24 cellular contexts compared by ENCODE assay signal in the genomic region with DNA sequence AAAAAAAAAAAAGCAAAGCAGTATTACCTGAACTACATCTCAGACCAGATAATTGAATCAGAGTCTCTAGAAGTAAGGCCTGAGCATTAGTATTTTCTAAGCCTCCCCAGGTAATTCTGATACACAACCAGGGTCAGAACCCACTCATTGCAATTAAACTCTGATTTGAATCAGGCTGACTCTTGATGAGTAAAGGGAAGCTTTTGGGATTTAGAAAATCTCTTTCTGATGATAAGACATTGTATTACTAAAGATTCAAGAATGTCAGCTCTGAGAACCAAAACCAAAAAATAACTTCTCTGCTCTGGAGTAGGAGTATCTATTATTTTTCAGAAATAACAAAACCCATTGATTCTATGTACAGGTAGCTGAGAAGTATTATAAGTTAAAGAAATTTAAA.
DNase-seq lines count a peak whose midpoint lies in the region; ATAC-seq and TF ChIP-seq lines count a peak whose summit lies in the region.
"Had no signal": no experiment of that assay in that cellular context is flagged by ENCODE, and none has a peak within 500 bp of the region (broad histone marks: within the 10 kb centered on the region; RNA-seq: fewer than 3 reads in every experiment).

No MANE protein-coding gene starts in this region.

- H3K27me3 Mint-ChIP-seq in HFFc6 (ENCODE audit: insufficient read depth), result peaks cover 4% of the 10 kb centered on the region; the same call in 1 of the 2 replicates
- H3K27me3 Mint-ChIP-seq: progenitor cell of endocrine pancreas had no signal

- DNase-seq in HFFc6 (peak; percentile 65), fibroblast of peridontal ligament (ENCODE audit: extremely low read depth) (peak; percentile 76)
- DNase-seq in activated effector memory CD4-positive, alpha-beta T cell treated with anti-CD3 and anti-CD28 coated beads, Interleukin-2, amount 50 U/mL, for 16 hours, result no peak
- no peak for DNase-seq in activated naive CD4-positive, alpha-beta T cell treated with anti-CD3 and anti-CD28 coated beads, Interleukin-2, amount 50 U/mL, for 16 hours
- DNase-seq in stimulated activated naive CD4-positive, alpha-beta T cell (lab: John Stamatoyannopoulos, UW), result no peak
- DNase-seq: activated CD4-positive, alpha-beta memory T cell treated with anti-CD3 and anti-CD28 coated beads for 36 hours; activated naive CD8-positive, alpha-beta T cell treated with anti-CD3 and anti-CD28 coated beads, Interleukin-2, amount 50 U/mL, for 24 hours; DMS153; GDM1; heart right ventricle; left colon; mesenchymal stem cell; NCI-H2081; NCI-H774; SHP77; sigmoid colon; stomach; SW 1271 had no signal

- no peak for TF ChIP-seq CTCF in HFFc6 (IDR thresholded peaks at IDR 0.05)

- H3K4me3 Mint-ChIP-seq in HFFc6, result peak overlapping the region; percentile 32; the same call in 1 of the 2 replicates
- H3K4me3 Mint-ChIP-seq: activated CD4-positive, alpha-beta memory T cell treated with anti-CD3 and anti-CD28 coated beads for 36 hours; activated naive CD8-positive, alpha-beta T cell treated with anti-CD3 and anti-CD28 coated beads, Interleukin-2, amount 50 U/mL, for 24 hours; B cell; dendritic cell treated with granulocyte-macrophage colony-stimulating factor and Interleukin-4, amounts not matched to agents 40 ng/mL and 50 ng/mL, for 4 days; IgD-negative memory B cell had no signal

- H3K9me3 Mint-ChIP-seq in HFFc6, result peaks cover 5% of the 10 kb centered on the region; the same call in 1 of the 2 replicates
- H3K9me3 Mint-ChIP-seq: activated CD4-positive, alpha-beta memory T cell treated with anti-CD3 and anti-CD28 coated beads for 36 hours; activated naive CD8-positive, alpha-beta T cell treated with anti-CD3 and anti-CD28 coated beads, Interleukin-2, amount 50 U/mL, for 24 hours; IgD-negative memory B cell had no signal

- peaks cover 68% of the 10 kb centered on the region for H3K4me1 Mint-ChIP-seq in HFFc6 (ENCODE audit: low read depth)
- H3K4me1 Mint-ChIP-seq: activated naive CD8-positive, alpha-beta T cell treated with anti-CD3 and anti-CD28 coated beads, Interleukin-2, amount 50 U/mL, for 24 hours; B cell; IgD-negative memory B cell had no signal

- H3K27ac Mint-ChIP-seq in HFFc6, result peak overlapping the region; percentile 77
- H3K27ac Mint-ChIP-seq: activated CD4-positive, alpha-beta memory T cell treated with anti-CD3 and anti-CD28 coated beads for 36 hours; activated naive CD8-positive, alpha-beta T cell treated with anti-CD3 and anti-CD28 coated beads, Interleukin-2, amount 50 U/mL, for 24 hours; B cell; dendritic cell treated with granulocyte-macrophage colony-stimulating factor and Interleukin-4, amounts not matched to agents 40 ng/mL and 50 ng/mL, for 4 days; IgD-negative memory B cell; progenitor cell of endocrine pancreas had no signal

- peaks cover 11% of the 10 kb centered on the region; the same call in 1 of the 2 replicates for H3K36me3 Mint-ChIP-seq in HFFc6 (ENCODE audit: low read depth)
- H3K36me3 Mint-ChIP-seq: activated CD4-positive, alpha-beta memory T cell treated with anti-CD3 and anti-CD28 coated beads for 36 hours; IgD-negative memory B cell had no signal

- peak; percentile 14; the same call in 2 of the 3 replicates for ATAC-seq in SK-N-SH treated with all-trans-retinoic acid at 6 μM for 48 hours
- ATAC-seq in HG03378 (IDR thresholded peaks at IDR 0.05; ENCODE audit: unreplicated experiment), result no peak
- ATAC-seq: activated naive CD8-positive, alpha-beta T cell treated with anti-CD3 and anti-CD28 coated beads, Interleukin-2, amount 50 U/mL, for 24 hours; heart right ventricle; left colon had no signal

TF ChIP-seq in SK-N-SH treated with all-trans-retinoic acid at 6 μM for 48 hours, 23 proteins besides CTCF, POLR2A, EP300 and RAD21:
- no peak for TF ChIP-seq SNAI2 (CRISPR knock-in tag; IDR thresholded peaks at IDR 0.05)
- TF ChIP-seq, protein P1, sequence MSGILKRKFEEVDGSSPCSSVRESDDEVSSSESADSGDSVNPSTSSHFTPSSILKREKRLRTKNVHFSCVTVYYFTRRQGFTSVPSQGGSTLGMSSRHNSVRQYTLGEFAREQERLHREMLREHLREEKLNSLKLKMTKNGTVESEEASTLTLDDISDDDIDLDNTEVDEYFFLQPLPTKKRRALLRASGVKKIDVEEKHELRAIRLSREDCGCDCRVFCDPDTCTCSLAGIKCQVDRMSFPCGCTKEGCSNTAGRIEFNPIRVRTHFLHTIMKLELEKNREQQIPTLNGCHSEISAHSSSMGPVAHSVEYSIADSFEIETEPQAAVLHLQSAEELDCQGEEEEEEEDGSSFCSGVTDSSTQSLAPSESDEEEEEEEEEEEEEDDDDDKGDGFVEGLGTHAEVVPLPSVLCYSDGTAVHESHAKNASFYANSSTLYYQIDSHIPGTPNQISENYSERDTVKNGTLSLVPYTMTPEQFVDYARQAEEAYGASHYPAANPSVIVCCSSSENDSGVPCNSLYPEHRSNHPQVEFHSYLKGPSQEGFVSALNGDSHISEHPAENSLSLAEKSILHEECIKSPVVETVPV (CRISPR knock-in tag; IDR thresholded peaks at IDR 0.05), result no peak
- no peak for TF ChIP-seq RARB (CRISPR knock-in tag; IDR thresholded peaks at IDR 0.05)

Comparison
In these comparisons a context has a peak if more than half of its experiments do, and no peak if none do; other contexts are left out.
1. DNase-seq: peak in HFFc6 (single experiment) and fibroblast of peridontal ligament (single experiment); none in activated effector memory CD4-positive, alpha-beta T cell treated with anti-CD3 and anti-CD28 coated beads, Interleukin-2, amount 50 U/mL, for 16 hours (single experiment), activated naive CD4-positive, alpha-beta T cell treated with anti-CD3 and anti-CD28 coated beads, Interleukin-2, amount 50 U/mL, for 16 hours (single experiment) and stimulated activated naive CD4-positive, alpha-beta T cell (0 of 6).